Comparison of ENCODE assay signal across 1 cellular context in genomic region chr1:45640293-45640692, GRCh38.
TF ChIP-seq lines count a peak whose summit lies in the region.

No MANE protein-coding gene starts in this region.

TF ChIP-seq in HepG2, 621 proteins besides CTCF, POLR2A, EP300 and RAD21:
- TF ChIP-seq SOX13 (IDR thresholded peaks at IDR 0.05) = no peak
- peak in 1 of 2 experiments; percentile 14; a peak in 1 of 4 replicates for TF ChIP-seq SOX13 (CRISPR knock-in tag; conservative IDR thresholded peaks at IDR 0.05 in 1 of 2, IDR thresholded peaks at IDR 0.05 in 1 of 2)
- TF ChIP-seq ZNF281 (CRISPR knock-in tag; IDR thresholded peaks at IDR 0.05; ENCODE audit: borderline replicate concordance) = no peak
- TF ChIP-seq, protein P1, sequence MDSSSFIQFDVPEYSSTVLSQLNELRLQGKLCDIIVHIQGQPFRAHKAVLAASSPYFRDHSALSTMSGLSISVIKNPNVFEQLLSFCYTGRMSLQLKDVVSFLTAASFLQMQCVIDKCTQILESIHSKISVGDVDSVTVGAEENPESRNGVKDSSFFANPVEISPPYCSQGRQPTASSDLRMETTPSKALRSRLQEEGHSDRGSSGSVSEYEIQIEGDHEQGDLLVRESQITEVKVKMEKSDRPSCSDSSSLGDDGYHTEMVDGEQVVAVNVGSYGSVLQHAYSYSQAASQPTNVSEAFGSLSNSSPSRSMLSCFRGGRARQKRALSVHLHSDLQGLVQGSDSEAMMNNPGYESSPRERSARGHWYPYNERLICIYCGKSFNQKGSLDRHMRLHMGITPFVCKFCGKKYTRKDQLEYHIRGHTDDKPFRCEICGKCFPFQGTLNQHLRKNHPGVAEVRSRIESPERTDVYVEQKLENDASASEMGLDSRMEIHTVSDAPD (CRISPR knock-in tag; IDR thresholded peaks at IDR 0.05) = no peak
- no peak for TF ChIP-seq NCOA5 (CRISPR knock-in tag; IDR thresholded peaks at IDR 0.05)
- no peak for TF ChIP-seq ZNF839 (CRISPR knock-in tag; IDR thresholded peaks at IDR 0.05; ENCODE audit: borderline replicate concordance)
- no peak for TF ChIP-seq CBX5 (CRISPR knock-in tag; IDR thresholded peaks at IDR 0.05; ENCODE audit: borderline replicate concordance)
